In the genomic region with DNA sequence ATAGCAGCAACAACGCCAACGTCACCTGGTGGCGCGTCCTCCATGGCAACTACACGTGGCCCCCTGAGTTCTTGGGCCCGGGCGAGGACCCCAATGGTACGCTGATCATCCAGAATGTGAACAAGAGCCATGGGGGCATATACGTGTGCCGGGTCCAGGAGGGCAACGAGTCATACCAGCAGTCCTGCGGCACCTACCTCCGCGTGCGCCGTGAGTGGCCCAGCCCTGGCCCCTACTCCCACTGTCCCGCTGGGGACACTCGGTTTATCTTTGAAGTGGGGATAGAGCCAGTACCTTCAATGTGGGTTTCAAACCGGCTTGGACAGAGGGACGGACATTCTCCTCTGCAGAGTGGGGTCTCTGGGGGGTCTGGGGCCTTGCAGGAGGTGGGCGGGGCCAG, we compare ENCODE assay signal across 25 cellular contexts. TPM values are rescaled to one million over a fixed set of nuclear protein-coding genes. Genes with fewer than 3 reads are reported as not detected.
DNase-seq lines count a peak whose midpoint lies in the region; ATAC-seq, FAIRE-seq and TF ChIP-seq lines count a peak whose summit lies in the region.
"Had no signal": no experiment of that assay in that cellular context is flagged by ENCODE, and none has a peak within 500 bp of the region (broad histone marks: within the 10 kb centered on the region; RNA-seq: fewer than 3 reads in every experiment).

No MANE protein-coding gene starts in this region.

- TF ChIP-seq RAD21 in A549 (conservative IDR thresholded peaks at IDR 0.05 in 1 of 2, IDR thresholded peaks at IDR 0.05 in 1 of 2) = no peak

- peaks cover 79% of the 10 kb centered on the region for H3F3A ChIP-seq in SU-DHL-6 (ENCODE audit: insufficient read depth)

- CTCF ChIA-PET in A549 (lab: Yijun Ruan, JAX) = interaction anchor here (1.5 kb wide), 1 partner anchor 20 kb away, joined by 3 read pairs; no protein-coding TSS in a partner anchor

- DNase-seq in A549 (ENCODE audit: low read depth in 1 of 2, low spot score in 1 of 2) (no peak), DND-41 (no peak), islet precursor cell (peak; percentile 48), NCI-H1105 (lab: John Stamatoyannopoulos, UW) (no peak), hepatocyte (ENCODE audit: low spot score) (no peak)
- DNase-seq: gastrocnemius medialis; GOT3; left cardiac atrium; NCI-H1436 treated with DMSO at 0.1 percent for 48 hours; NCI-H526; nephron progenitor cell; Right ventricle myocardium superior; stimulated activated CD4-positive, alpha-beta T cell treated with anti-CD3 and anti-CD28 coated beads, Interleukin-2, amount 100 ng/mL, for 24 hours had no signal

- H3K27ac ChIP-seq in A549 (no peak overlapping the region), DND-41 (ENCODE audit: low read length) (peak overlapping the region; percentile 98), SU-DHL-6 (ENCODE audit: low read depth, low read length) (peak overlapping the region; percentile 100), hepatocyte (no peak overlapping the region)
- H3K27ac ChIP-seq: gastrocnemius medialis, prostate gland had no signal

- TF ChIP-seq POLR2A in A549 (IDR thresholded peaks at IDR 0.05; ENCODE audit: low read length) = 0 out of 2 replicates have a peak, but pooled peaks have one; percentile 2

- H4K20me1 ChIP-seq in DND-41 (ENCODE audit: insufficient read depth, low read length) (peaks cover 6% of the 10 kb centered on the region; the same call in 1 of the 2 replicates), SU-DHL-6 (ENCODE audit: low read depth, low read length) (no peaks in the 10 kb centered on the region), hepatocyte (ENCODE audit: insufficient read depth, poor library complexity, severe bottlenecking) (no peaks in the 10 kb centered on the region)

- WGBS in A549 (ENCODE audit: missing lambda C conversion rate) = 77% methylated on average over 21 of the region's 21 CpGs
- WGBS in hepatocyte (ENCODE audit: low lambda C conversion rate, missing lambda C conversion rate) = 90% methylated on average over 15 of the region's 21 CpGs

- POLR2A ChIA-PET in A549 (lab: Yijun Ruan, JAX) = no interaction called here

- peaks cover 52% of the 10 kb centered on the region for H3K79me2 ChIP-seq in DND-41 (ENCODE audit: insufficient read depth, low read length)
- H3K79me2 ChIP-seq in SU-DHL-6 (ENCODE audit: insufficient read depth, low read length) = peaks cover 32% of the 10 kb centered on the region
- H3K79me2 ChIP-seq in hepatocyte = no peaks in the 10 kb centered on the region

- ATAC-seq in A549 = no peak
- no peak for ATAC-seq in DND-41 (ENCODE audit: insufficient read depth, low read depth)
- ATAC-seq in GM18511 (IDR thresholded peaks at IDR 0.05; ENCODE audit: unreplicated experiment) = no peak
- ATAC-seq in HG02610 (IDR thresholded peaks at IDR 0.05; ENCODE audit: unreplicated experiment) = no peak
- ATAC-seq: gastrocnemius medialis, left cardiac atrium had no signal

- no peaks in the 10 kb centered on the region for H3K27me3 ChIP-seq in DND-41 (ENCODE audit: insufficient read depth, low read length, poor library complexity)
- no peaks in the 10 kb centered on the region for H3K27me3 ChIP-seq in SU-DHL-6 (ENCODE audit: low read length)
- no peaks in the 10 kb centered on the region for H3K27me3 ChIP-seq in hepatocyte
- H3K27me3 ChIP-seq: gastrocnemius medialis had no signal

- peaks cover 10% of the 10 kb centered on the region for H3K4me1 ChIP-seq in A549
- H3K4me1 ChIP-seq in DND-41 (ENCODE audit: insufficient read depth, low read length) = peaks cover 83% of the 10 kb centered on the region
- H3K4me1 ChIP-seq in hepatocyte (ENCODE audit: insufficient read depth) = no peaks in the 10 kb centered on the region
- H3K4me1 ChIP-seq: prostate gland had no signal

- FAIRE-seq in A549 (lab: Jason Lieb, UNC) = no peak
- FAIRE-seq: GM19239, HTR-8/SVneo, urothelium cell line had no signal

- no peak for TF ChIP-seq EP300 in A549 (IDR thresholded peaks at IDR 0.05)

- H2AFZ ChIP-seq in DND-41 (ENCODE audit: low read depth, low read length) (no peak overlapping the region), SU-DHL-6 (ENCODE audit: low read depth, low read length, severe bottlenecking) (no peak overlapping the region), hepatocyte (no peak overlapping the region)

- H3K4me2 ChIP-seq in A549 (no peak overlapping the region), DND-41 (ENCODE audit: insufficient read depth, low read length) (peak overlapping the region; percentile 96), SU-DHL-6 (ENCODE audit: low read depth, low read length, poor library complexity, severe bottlenecking) (peak overlapping the region; percentile 98), hepatocyte (no peak overlapping the region)

- H3K4me3 ChIP-seq in A549 = no peak overlapping the region
- peak overlapping the region in 1 of 2 experiments; percentile 80; a peak in 2 of 4 replicates for H3K4me3 ChIP-seq in DND-41 (ENCODE audit: low read depth in 1 of 2, low read length in 2 of 2)
- H3K4me3 ChIP-seq in SU-DHL-6 (ENCODE audit: insufficient read depth, low read length, poor library complexity, severe bottlenecking) = peak overlapping the region; percentile 86
- H3K4me3 ChIP-seq in hepatocyte = no peak overlapping the region
- H3K4me3 ChIP-seq: gastrocnemius medialis, prostate gland had no signal

- no peak for TF ChIP-seq CTCF in A549 (IDR thresholded peaks at IDR 0.05)
- TF ChIP-seq CTCF in DND-41 (IDR thresholded peaks at IDR 0.05; ENCODE audit: borderline replicate concordance, extremely low read depth, low read length, poor library complexity, severe bottlenecking) = no peak
- TF ChIP-seq CTCF in SU-DHL-6 (IDR thresholded peaks at IDR 0.05; ENCODE audit: insufficient read depth, low read length, poor library complexity, severe bottlenecking) = no peak
- TF ChIP-seq CTCF in hepatocyte (IDR thresholded peaks at IDR 0.05; ENCODE audit: poor library complexity) = no peak

- H3K9ac ChIP-seq in DND-41 (ENCODE audit: low read depth, low read length) (peak overlapping the region; percentile 83), SU-DHL-6 (ENCODE audit: low read length) (peak overlapping the region; percentile 99)

- no peaks in the 10 kb centered on the region for H3K9me2 ChIP-seq in SU-DHL-6 (replicated peaks; ENCODE audit: insufficient read depth, low read length)
- H3K9me2 ChIP-seq in hepatocyte (replicated peaks; ENCODE audit: insufficient read depth) = no peaks in the 10 kb centered on the region

- H3K36me3 ChIP-seq in DND-41 (ENCODE audit: insufficient read depth, low read length) = peaks cover 47% of the 10 kb centered on the region
- peaks cover 20% of the 10 kb centered on the region for H3K36me3 ChIP-seq in SU-DHL-6 (ENCODE audit: low read length)
- no peaks in the 10 kb centered on the region for H3K36me3 ChIP-seq in hepatocyte (replicated peaks; ENCODE audit: insufficient read depth, low read depth)
- H3K36me3 ChIP-seq: gastrocnemius medialis, prostate gland had no signal

- H3K9me3 ChIP-seq in A549 (no peaks in the 10 kb centered on the region), DND-41 (ENCODE audit: insufficient read depth, low read length, severe bottlenecking) (no peaks in the 10 kb centered on the region), SU-DHL-6 (ENCODE audit: insufficient read depth, low read length) (no peaks in the 10 kb centered on the region), hepatocyte (ENCODE audit: low read depth) (no peaks in the 10 kb centered on the region)
- H3K9me3 ChIP-seq: gastrocnemius medialis, prostate gland had no signal

TF ChIP-seq in A549, 52 proteins besides CTCF, POLR2A, EP300 and RAD21 (continues in another document):
- no peak for TF ChIP-seq CHD2 (IDR thresholded peaks at IDR 0.05; ENCODE audit: low read length, partially characterized antibody)
- no peak for TF ChIP-seq TP53 (CRISPR knock-in tag; IDR thresholded peaks at IDR 0.05)
- no peak for TF ChIP-seq CHD4 (IDR thresholded peaks at IDR 0.05; ENCODE audit: borderline replicate concordance)
- no peak for TF ChIP-seq RFX5 (IDR thresholded peaks at IDR 0.05)

RNA-seq across cellular contexts. Expression of gene CD79A, which starts 2.0 kb away (rescaled TPM):
- 0.52 and 0.57 TPM in 2 replicates for polyA plus RNA-seq in A549 (2011; rRNA removed)
- polyA plus RNA-seq in A549 (2012; cell fraction: cytosol; rRNA removed) = 0.53 and 0.65 TPM in 2 replicates
- 0.67 and 0.77 TPM in 2 replicates for polyA plus RNA-seq in A549 (2012; cell fraction: nucleus; rRNA removed)
- 0.29 to 0.54 TPM (median 0.29 TPM) in 3 replicates for polyA plus RNA-seq in A549 (2017; fragmentation: RNase III; extraction: RNeasy Plus Mini Kit Qiagen cat#74134 plus additional on column Dnase treatment)
- polyA minus RNA-seq in A549 (2011; rRNA and poly(A)+ RNA removed) = 0.41 and 0.58 TPM in 2 replicates
- total RNA-seq in hepatocyte = 0.37 TPM in 1 of 2 replicates, not detected in the other
- polyA plus RNA-seq in hepatocyte = 0.27 TPM in 1 of 2 replicates, not detected in the other
- total RNA-seq: epithelial cell of proximal tubule, Right ventricle myocardium superior had no signal

RNA-seq across cellular contexts. Expression of gene ARHGEF1, which starts 3.9 kb away (rescaled TPM):
- polyA plus RNA-seq in A549 (2011; rRNA removed) (34.5 and 38.0 TPM in 2 replicates), A549 (2017; fragmentation: RNase III; extraction: RNeasy Plus Mini Kit Qiagen cat#74134 plus additional on column Dnase treatment) (71.5 to 92.9 TPM (median 84.2 TPM) in 3 replicates), hepatocyte (67.8 and 71.7 TPM in 2 replicates)
- 113 and 132 TPM in 2 replicates for polyA plus RNA-seq in A549 (2012; cell fraction: cytosol; rRNA removed)
- 335 and 389 TPM in 2 replicates for polyA plus RNA-seq in A549 (2012; cell fraction: nucleus; rRNA removed)
- 33.2 and 39.9 TPM in 2 replicates for polyA minus RNA-seq in A549 (2011; rRNA and poly(A)+ RNA removed)
- total RNA-seq in hepatocyte = 22.1 and 29.7 TPM in 2 replicates

RNA-seq across cellular contexts. Expression of gene RPS19, which starts 19.0 kb away (rescaled TPM):
- polyA plus RNA-seq in A549 (2011; rRNA removed) = 2,749 and 3,564 TPM in 2 replicates
- 3,114 and 3,796 TPM in 2 replicates for polyA plus RNA-seq in A549 (2012; cell fraction: cytosol; rRNA removed)
- polyA plus RNA-seq in A549 (2012; cell fraction: nucleus; rRNA removed) = 3,748 and 4,898 TPM in 2 replicates
- 7,778 to 7,989 TPM (median 7,924 TPM) in 3 replicates for polyA plus RNA-seq in A549 (2017; fragmentation: RNase III; extraction: RNeasy Plus Mini Kit Qiagen cat#74134 plus additional on column Dnase treatment)
- 2,997 and 3,081 TPM in 2 replicates for polyA minus RNA-seq in A549 (2011; rRNA and poly(A)+ RNA removed)
- total RNA-seq in hepatocyte = 740 and 840 TPM in 2 replicates
- polyA plus RNA-seq in hepatocyte = 1,425 and 1,529 TPM in 2 replicates

RNA-seq across cellular contexts. Expression of gene DMRTC2, which starts 34.2 kb away (rescaled TPM):
- polyA plus RNA-seq in A549 (2011; rRNA removed) (not detected in 2 replicates), A549 (2017; fragmentation: RNase III; extraction: RNeasy Plus Mini Kit Qiagen cat#74134 plus additional on column Dnase treatment) (not detected in 3 replicates), hepatocyte (not detected in 2 replicates)
- polyA plus RNA-seq in A549 (2012; cell fraction: cytosol; rRNA removed) = not detected in 2 replicates
- polyA plus RNA-seq in A549 (2012; cell fraction: nucleus; rRNA removed) = not detected in 2 replicates
- polyA minus RNA-seq in A549 (2011; rRNA and poly(A)+ RNA removed) = not detected in 2 replicates
- not detected in 2 replicates for total RNA-seq in hepatocyte
- total RNA-seq: activated CD8-positive, alpha-beta memory T cell treated with anti-CD3 and anti-CD28 coated beads for 36 hours; activated T-helper 1 cell treated with anti-CD3 and anti-CD28 coated beads, Interleukin-12 subunit alpha, Interleukin-12 subunit beta, Interleukin-2, Interleukin-4 antibody, amounts not matched to agents 30 ng/mL and 10 ng/mL and 1 ng/mL, durations not matched to agents 14 hours and 24 hours and 36 hours; dermis microvascular lymphatic vessel endothelial cell; epithelial cell of proximal tubule; gastrocnemius medialis; left cardiac atrium; mesenteric fat pad; Right ventricle myocardium superior had no signal

RNA-seq across cellular contexts. Expression of gene LYPD4, which starts 34.6 kb away (rescaled TPM):
- polyA plus RNA-seq in A549 (2011; rRNA removed) (not detected in 2 replicates), A549 (2017; fragmentation: RNase III; extraction: RNeasy Plus Mini Kit Qiagen cat#74134 plus additional on column Dnase treatment) (not detected in 3 replicates), hepatocyte (not detected in 2 replicates)
- not detected in 2 replicates for polyA plus RNA-seq in A549 (2012; cell fraction: cytosol; rRNA removed)
- polyA plus RNA-seq in A549 (2012; cell fraction: nucleus; rRNA removed) = not detected in 2 replicates
- not detected in 2 replicates for polyA minus RNA-seq in A549 (2011; rRNA and poly(A)+ RNA removed)
- not detected in 2 replicates for total RNA-seq in hepatocyte
- total RNA-seq: activated CD8-positive, alpha-beta memory T cell treated with anti-CD3 and anti-CD28 coated beads for 36 hours; activated T-helper 1 cell treated with anti-CD3 and anti-CD28 coated beads, Interleukin-12 subunit alpha, Interleukin-12 subunit beta, Interleukin-2, Interleukin-4 antibody, amounts not matched to agents 30 ng/mL and 10 ng/mL and 1 ng/mL, durations not matched to agents 14 hours and 24 hours and 36 hours; dermis microvascular lymphatic vessel endothelial cell; epithelial cell of proximal tubule; gastrocnemius medialis; left cardiac atrium; mesenteric fat pad; Right ventricle myocardium superior had no signal

Comparison
In these comparisons a context has a peak if more than half of its experiments do, and no peak if none do; other contexts are left out.
1. H3K27ac ChIP-seq: peak in DND-41 (single experiment) and SU-DHL-6 (single experiment); none in A549 (0 of 2) and hepatocyte (single experiment).
2. H3K4me2 ChIP-seq: peak in DND-41 (single experiment) and SU-DHL-6 (single experiment); none in A549 (single experiment) and hepatocyte (single experiment).